In the genomic region with DNA sequence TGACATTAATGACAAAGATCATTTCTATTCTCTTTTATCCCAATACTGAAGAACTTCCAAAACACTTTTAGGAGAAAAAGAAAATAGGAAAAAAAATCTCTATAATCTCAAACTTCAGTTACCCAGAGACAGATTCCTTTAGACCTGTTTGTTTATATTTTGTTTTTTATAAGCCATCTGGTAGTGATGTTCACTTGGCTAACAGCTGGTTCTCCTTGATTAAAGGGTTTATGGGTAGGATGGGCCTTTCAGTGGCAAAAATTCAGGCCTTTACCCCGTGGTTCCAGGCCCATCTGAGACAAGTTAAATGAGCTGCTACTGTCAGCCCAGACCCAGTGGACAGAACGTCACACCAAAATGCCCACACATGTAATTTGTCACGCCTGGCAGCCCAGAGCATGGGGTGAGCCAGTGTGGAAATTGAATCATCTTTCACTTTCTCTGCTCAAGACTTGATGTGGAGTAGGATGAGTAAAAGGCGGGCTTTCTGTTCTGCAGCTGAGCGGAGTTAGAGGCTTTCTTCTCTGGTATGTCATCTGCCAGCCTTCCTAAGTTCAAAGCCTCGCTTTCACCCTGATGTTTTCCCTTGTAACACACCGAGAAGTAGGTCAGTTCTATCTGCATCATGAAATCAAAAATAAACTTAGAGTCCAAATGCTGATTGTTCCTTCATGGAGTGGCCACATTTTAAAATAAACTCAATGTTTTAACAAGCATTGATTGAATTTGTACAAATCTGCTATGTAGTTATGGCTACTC, we compare ENCODE assay signal across 2 cellular contexts.
TF ChIP-seq lines count a peak whose summit lies in the region.

No MANE protein-coding gene starts in this region.

TF ChIP-seq in liver, 16 proteins besides CTCF, POLR2A, EP300 and RAD21:
- TF ChIP-seq REST (IDR thresholded peaks at IDR 0.05) (peak; percentile 52), GABPA (IDR thresholded peaks at IDR 0.05 in 1 of 2, conservative IDR thresholded peaks at IDR 0.05 in 1 of 2) (no peak), EGR1 (IDR thresholded peaks at IDR 0.05; ENCODE audit: low read depth in 2 of 2) (no peak), RXRA (IDR thresholded peaks at IDR 0.05) (peak in 1 of 2 donors; percentile 48), HNF4A (conservative IDR thresholded peaks at IDR 0.05) (peak in 1 of 2 donors; percentile 42), YY1 (IDR thresholded peaks at IDR 0.05) (peak; percentile 54), JUND (IDR thresholded peaks at IDR 0.05) (no peak), HNF4G (IDR thresholded peaks at IDR 0.05) (no peak), FOXA1 (IDR thresholded peaks at IDR 0.05) (no peak), SP1 (IDR thresholded peaks at IDR 0.05) (no peak), FOXA2 (IDR thresholded peaks at IDR 0.05) (peak; percentile 11), TAF1 (conservative IDR thresholded peaks at IDR 0.05) (no peak), NR2F2 (IDR thresholded peaks at IDR 0.05) (no peak)
- TF ChIP-seq, protein P1, sequence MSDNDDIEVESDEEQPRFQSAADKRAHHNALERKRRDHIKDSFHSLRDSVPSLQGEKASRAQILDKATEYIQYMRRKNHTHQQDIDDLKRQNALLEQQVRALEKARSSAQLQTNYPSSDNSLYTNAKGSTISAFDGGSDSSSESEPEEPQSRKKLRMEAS (IDR thresholded peaks at IDR 0.05), result no peak
- TF ChIP-seq, protein P2, sequence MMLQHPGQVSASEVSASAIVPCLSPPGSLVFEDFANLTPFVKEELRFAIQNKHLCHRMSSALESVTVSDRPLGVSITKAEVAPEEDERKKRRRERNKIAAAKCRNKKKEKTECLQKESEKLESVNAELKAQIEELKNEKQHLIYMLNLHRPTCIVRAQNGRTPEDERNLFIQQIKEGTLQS (IDR thresholded peaks at IDR 0.05), result no peak
- TF ChIP-seq, protein P3, sequence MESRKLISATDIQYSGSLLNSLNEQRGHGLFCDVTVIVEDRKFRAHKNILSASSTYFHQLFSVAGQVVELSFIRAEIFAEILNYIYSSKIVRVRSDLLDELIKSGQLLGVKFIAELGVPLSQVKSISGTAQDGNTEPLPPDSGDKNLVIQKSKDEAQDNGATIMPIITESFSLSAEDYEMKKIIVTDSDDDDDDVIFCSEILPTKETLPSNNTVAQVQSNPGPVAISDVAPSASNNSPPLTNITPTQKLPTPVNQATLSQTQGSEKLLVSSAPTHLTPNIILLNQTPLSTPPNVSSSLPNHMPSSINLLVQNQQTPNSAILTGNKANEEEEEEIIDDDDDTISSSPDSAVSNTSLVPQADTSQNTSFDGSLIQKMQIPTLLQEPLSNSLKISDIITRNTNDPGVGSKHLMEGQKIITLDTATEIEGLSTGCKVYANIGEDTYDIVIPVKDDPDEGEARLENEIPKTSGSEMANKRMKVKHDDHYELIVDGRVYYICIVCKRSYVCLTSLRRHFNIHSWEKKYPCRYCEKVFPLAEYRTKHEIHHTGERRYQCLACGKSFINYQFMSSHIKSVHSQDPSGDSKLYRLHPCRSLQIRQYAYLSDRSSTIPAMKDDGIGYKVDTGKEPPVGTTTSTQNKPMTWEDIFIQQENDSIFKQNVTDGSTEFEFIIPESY (IDR thresholded peaks at IDR 0.05), result no peak

TF ChIP-seq in HepG2, 621 proteins besides CTCF, POLR2A, EP300 and RAD21 (continued from another document):
- TF ChIP-seq, protein P4, sequence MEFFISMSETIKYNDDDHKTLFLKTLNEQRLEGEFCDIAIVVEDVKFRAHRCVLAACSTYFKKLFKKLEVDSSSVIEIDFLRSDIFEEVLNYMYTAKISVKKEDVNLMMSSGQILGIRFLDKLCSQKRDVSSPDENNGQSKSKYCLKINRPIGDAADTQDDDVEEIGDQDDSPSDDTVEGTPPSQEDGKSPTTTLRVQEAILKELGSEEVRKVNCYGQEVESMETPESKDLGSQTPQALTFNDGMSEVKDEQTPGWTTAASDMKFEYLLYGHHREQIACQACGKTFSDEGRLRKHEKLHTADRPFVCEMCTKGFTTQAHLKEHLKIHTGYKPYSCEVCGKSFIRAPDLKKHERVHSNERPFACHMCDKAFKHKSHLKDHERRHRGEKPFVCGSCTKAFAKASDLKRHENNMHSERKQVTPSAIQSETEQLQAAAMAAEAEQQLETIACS (CRISPR knock-in tag; IDR thresholded peaks at IDR 0.05), result no peak
- TF ChIP-seq, protein P5, sequence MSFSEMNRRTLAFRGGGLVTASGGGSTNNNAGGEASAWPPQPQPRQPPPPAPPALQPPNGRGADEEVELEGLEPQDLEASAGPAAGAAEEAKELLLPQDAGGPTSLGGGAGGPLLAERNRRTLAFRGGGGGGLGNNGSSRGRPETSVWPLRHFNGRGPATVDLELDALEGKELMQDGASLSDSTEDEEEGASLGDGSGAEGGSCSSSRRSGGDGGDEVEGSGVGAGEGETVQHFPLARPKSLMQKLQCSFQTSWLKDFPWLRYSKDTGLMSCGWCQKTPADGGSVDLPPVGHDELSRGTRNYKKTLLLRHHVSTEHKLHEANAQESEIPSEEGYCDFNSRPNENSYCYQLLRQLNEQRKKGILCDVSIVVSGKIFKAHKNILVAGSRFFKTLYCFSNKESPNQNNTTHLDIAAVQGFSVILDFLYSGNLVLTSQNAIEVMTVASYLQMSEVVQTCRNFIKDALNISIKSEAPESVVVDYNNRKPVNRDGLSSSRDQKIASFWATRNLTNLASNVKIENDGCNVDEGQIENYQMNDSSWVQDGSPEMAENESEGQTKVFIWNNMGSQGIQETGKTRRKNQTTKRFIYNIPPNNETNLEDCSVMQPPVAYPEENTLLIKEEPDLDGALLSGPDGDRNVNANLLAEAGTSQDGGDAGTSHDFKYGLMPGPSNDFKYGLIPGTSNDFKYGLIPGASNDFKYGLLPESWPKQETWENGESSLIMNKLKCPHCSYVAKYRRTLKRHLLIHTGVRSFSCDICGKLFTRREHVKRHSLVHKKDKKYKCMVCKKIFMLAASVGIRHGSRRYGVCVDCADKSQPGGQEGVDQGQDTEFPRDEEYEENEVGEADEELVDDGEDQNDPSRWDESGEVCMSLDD (CRISPR knock-in tag; IDR thresholded peaks at IDR 0.05; ENCODE audit: borderline replicate concordance), result no peak
- TF ChIP-seq ZNF616 (CRISPR knock-in tag; IDR thresholded peaks at IDR 0.05; ENCODE audit: low read depth), result no peak
- TF ChIP-seq MAZ (IDR thresholded peaks at IDR 0.05; ENCODE audit: borderline replicate concordance, low read depth, low read length), result no peak
- TF ChIP-seq MAZ (CRISPR knock-in tag; IDR thresholded peaks at IDR 0.05; ENCODE audit: low read depth), result no peak
- no peak for TF ChIP-seq MATR3 (CRISPR knock-in tag; IDR thresholded peaks at IDR 0.05)
- no peak for TF ChIP-seq ELF3 (CRISPR knock-in tag; IDR thresholded peaks at IDR 0.05)
